In genomic region chr3:54427951-54428871, GRCh38 we compare ENCODE assay signal across 9 cellular contexts.
DNase-seq lines count a peak whose midpoint lies in the region; ATAC-seq and TF ChIP-seq lines count a peak whose summit lies in the region.
"Had no signal": no experiment of that assay in that cellular context is flagged by ENCODE, and none has a peak within 500 bp of the region (broad histone marks: within the 10 kb centered on the region; RNA-seq: fewer than 3 reads in every experiment).

No MANE protein-coding gene starts in this region.

- H3K27ac ChIP-seq in heart right ventricle: no peak overlapping the region

- H3K27ac Mint-ChIP-seq in activated naive CD8-positive, alpha-beta T cell treated with anti-CD3 and anti-CD28 coated beads, Interleukin-2, amount 50 U/mL, for 24 hours: no peak overlapping the region
- H3K27ac Mint-ChIP-seq: activated naive CD8-positive, alpha-beta T cell had no signal

- ATAC-seq in HG02870 (IDR thresholded peaks at IDR 0.05; ENCODE audit: unreplicated experiment) (peak; percentile 58), heart right ventricle (peak in 2 of 8 donors; percentile 46 to 61), GM18502 (IDR thresholded peaks at IDR 0.05; ENCODE audit: poor library complexity, unreplicated experiment) (no peak)
- ATAC-seq in activated naive CD8-positive, alpha-beta T cell treated with anti-CD3 and anti-CD28 coated beads, Interleukin-2, amount 50 U/mL, for 24 hours: no peak

- 41 to 43% methylated on average over 9 of the region's 9 CpGs for WGBS in heart right ventricle, 2 donors

- intact Hi-C loops in heart right ventricle (cut with DNase I): loop anchor here in 6 of 10 donors (5.0 to 10.0 kb wide), 7 partner anchors 424 to 1617 kb away; no protein-coding TSS in a partner anchor

- H3K36me3 ChIP-seq in heart right ventricle: no peaks in the 10 kb centered on the region

- no peaks in the 10 kb centered on the region for H3K9me3 Mint-ChIP-seq in activated naive CD8-positive, alpha-beta T cell treated with anti-CD3 and anti-CD28 coated beads, Interleukin-2, amount 50 U/mL, for 24 hours

- H3K27me3 ChIP-seq in heart right ventricle: no peaks in the 10 kb centered on the region

- H3K27me3 Mint-ChIP-seq in activated naive CD8-positive, alpha-beta T cell treated with anti-CD3 and anti-CD28 coated beads, Interleukin-2, amount 50 U/mL, for 24 hours: peaks cover 10% of the 10 kb centered on the region
- H3K27me3 Mint-ChIP-seq: activated naive CD8-positive, alpha-beta T cell had no signal

- no peaks in the 10 kb centered on the region for H3K4me1 Mint-ChIP-seq in activated naive CD8-positive, alpha-beta T cell treated with anti-CD3 and anti-CD28 coated beads, Interleukin-2, amount 50 U/mL, for 24 hours

- H3K4me3 ChIP-seq in heart right ventricle: no peak overlapping the region

- H3K4me1 ChIP-seq in heart right ventricle: no peaks in the 10 kb centered on the region

- H3K9me3 ChIP-seq in heart right ventricle: no peaks in the 10 kb centered on the region

- H3K36me3 Mint-ChIP-seq in activated naive CD8-positive, alpha-beta T cell treated with anti-CD3 and anti-CD28 coated beads, Interleukin-2, amount 50 U/mL, for 24 hours (ENCODE audit: low read depth): no peaks in the 10 kb centered on the region
- H3K36me3 Mint-ChIP-seq: activated naive CD8-positive, alpha-beta T cell had no signal

- DNase-seq in ELF-1 (ENCODE audit: low read depth, low spot score): peak; percentile 45
- DNase-seq in NCI-H446 treated with DMSO at 0.1 percent for 48 hours (lab: John Stamatoyannopoulos, UW): peak; percentile 26
- peak; percentile 48 for DNase-seq in activated naive CD8-positive, alpha-beta T cell treated with anti-CD3 and anti-CD28 coated beads, Interleukin-2, amount 50 U/mL, for 24 hours
- DNase-seq in heart right ventricle: peak in 1 of 2 donors; percentile 48
- peak; percentile 87 for DNase-seq in retina
- no peak for DNase-seq in activated gamma-delta T cell treated with Interleukin-2 at 50 U/mL for 16 hours

- TF ChIP-seq CTCF in heart right ventricle (IDR thresholded peaks at IDR 0.05): peak; percentile 53 to 85 (median 81)

- H3K4me3 Mint-ChIP-seq in activated naive CD8-positive, alpha-beta T cell treated with anti-CD3 and anti-CD28 coated beads, Interleukin-2, amount 50 U/mL, for 24 hours: no peak overlapping the region
- H3K4me3 Mint-ChIP-seq: activated naive CD8-positive, alpha-beta T cell had no signal
